ENCODE assay signal across 1 cellular context in genomic region chr6:16302721-16303552, GRCh38.
A peak's percentile ranks its signal among the peaks of the same experiment; 100 is the strongest.
TF ChIP-seq lines count a peak whose summit lies in the region.

No MANE protein-coding gene starts in this region.

TF ChIP-seq in K562, 482 proteins besides CTCF, POLR2A, EP300 and RAD21 (continued from another document and continues in another):
- TF ChIP-seq HSF4 (CRISPR knock-in tag; IDR thresholded peaks at IDR 0.05; ENCODE audit: borderline replicate concordance) (no peak), RFX7 (CRISPR knock-in tag; IDR thresholded peaks at IDR 0.05) (no peak), NFRKB (IDR thresholded peaks at IDR 0.05; ENCODE audit: low read depth) (no peak), NBN (IDR thresholded peaks at IDR 0.05; ENCODE audit: low read depth) (no peak), GABPB2 (CRISPR knock-in tag; conservative IDR thresholded peaks at IDR 0.05) (no peak), ETV1 (tag; conservative IDR thresholded peaks at IDR 0.05; ENCODE audit: low read depth) (no peak), TAF7 (tag; IDR thresholded peaks at IDR 0.05) (no peak), UBTF (IDR thresholded peaks at IDR 0.05; ENCODE audit: borderline replicate concordance in 1 of 2, low read depth in 2 of 2, low read length in 2 of 2) (no peak), POU5F1 (IDR thresholded peaks at IDR 0.05; ENCODE audit: borderline replicate concordance, low read depth, low read length, partially characterized antibody) (no peak), BCL6 (CRISPR knock-in tag; IDR thresholded peaks at IDR 0.05) (no peak), SREBF2 (CRISPR knock-in tag; IDR thresholded peaks at IDR 0.05) (no peak), GATAD2A (IDR thresholded peaks at IDR 0.05) (0 out of 2 replicates have a peak, but pooled peaks have one; percentile 18), KAT2B (IDR thresholded peaks at IDR 0.05; ENCODE audit: low read depth, low read length) (no peak), CBX2 (IDR thresholded peaks at IDR 0.05; ENCODE audit: insufficient read depth, low read length, poor library complexity, severe bottlenecking) (no peak), ZMIZ1 (IDR thresholded peaks at IDR 0.05; ENCODE audit: low read depth in 2 of 2, low read length in 2 of 2) (no peak), NR4A1 (CRISPR knock-in tag; IDR thresholded peaks at IDR 0.05) (no peak), NR4A1 (tag; IDR thresholded peaks at IDR 0.05) (no peak), HNRNPL (IDR thresholded peaks at IDR 0.05; ENCODE audit: low read depth, low read length) (no peak), NELFE (IDR thresholded peaks at IDR 0.05; ENCODE audit: insufficient read depth, insufficient read length) (no peak), SRSF9 (IDR thresholded peaks at IDR 0.05; ENCODE audit: borderline replicate concordance, low read depth, low read length) (no peak), CSDE1 (IDR thresholded peaks at IDR 0.05) (no peak), ARID3A (IDR thresholded peaks at IDR 0.05; ENCODE audit: borderline replicate concordance, low read depth, low read length) (no peak), ESRRA (IDR thresholded peaks at IDR 0.05; ENCODE audit: borderline replicate concordance, low read depth) (no peak), CBX8 (IDR thresholded peaks at IDR 0.05; ENCODE audit: borderline replicate concordance, extremely low read depth, low read depth, low read length, poor library complexity, severe bottlenecking) (no peak), CEBPG (CRISPR knock-in tag; IDR thresholded peaks at IDR 0.05) (no peak), CEBPG (tag; conservative IDR thresholded peaks at IDR 0.05 in 1 of 2, IDR thresholded peaks at IDR 0.05 in 1 of 2) (no peak), BRD9 (IDR thresholded peaks at IDR 0.05; ENCODE audit: low read depth, partially characterized antibody) (no peak), SETDB1 (IDR thresholded peaks at IDR 0.05; ENCODE audit: low read length) (no peak), EP400 (IDR thresholded peaks at IDR 0.05) (0 out of 2 replicates have a peak, but pooled peaks have one; percentile 37), NFE2 (IDR thresholded peaks at IDR 0.05; ENCODE audit: low read depth) (no peak), ESRRB (CRISPR knock-in tag; IDR thresholded peaks at IDR 0.05; ENCODE audit: borderline replicate concordance) (no peak), YBX1 (IDR thresholded peaks at IDR 0.05) (no peak), MTA3 (IDR thresholded peaks at IDR 0.05; ENCODE audit: borderline replicate concordance) (0 out of 2 replicates have a peak, but pooled peaks have one; percentile 45), MLLT1 (IDR thresholded peaks at IDR 0.05) (peak in 1 of 2 experiments; percentile 38; a peak in 1 of 4 replicates), RBFOX2 (IDR thresholded peaks at IDR 0.05; ENCODE audit: low read depth, low read length) (no peak), THAP12 (CRISPR knock-in tag; IDR thresholded peaks at IDR 0.05) (no peak), RBM15 (IDR thresholded peaks at IDR 0.05; ENCODE audit: insufficient read depth, low read length) (no peak), RBM22 (IDR thresholded peaks at IDR 0.05; ENCODE audit: low read depth, low read length, poor library complexity, severe bottlenecking) (peak; percentile 50), ZNF316 (IDR thresholded peaks at IDR 0.05) (no peak), ZFX (CRISPR knock-in tag; IDR thresholded peaks at IDR 0.05) (no peak), ZNF561 (CRISPR knock-in tag; conservative IDR thresholded peaks at IDR 0.05) (no peak), LEF1 (IDR thresholded peaks at IDR 0.05) (no peak), TFAM (CRISPR knock-in tag; conservative IDR thresholded peaks at IDR 0.05) (no peak), SMAD3 (CRISPR knock-in tag; conservative IDR thresholded peaks at IDR 0.05) (no peak), ZNF766 (CRISPR knock-in tag; conservative IDR thresholded peaks at IDR 0.05) (0 out of 2 replicates have a peak, but pooled peaks have one; percentile 34), ZFP1 (CRISPR knock-in tag; IDR thresholded peaks at IDR 0.05) (no peak), MAX (CRISPR knock-in tag; IDR thresholded peaks at IDR 0.05) (no peak), PTBP1 (IDR thresholded peaks at IDR 0.05; ENCODE audit: low read depth, low read length) (no peak), ARID1B (IDR thresholded peaks at IDR 0.05) (no peak), HDAC3 (IDR thresholded peaks at IDR 0.05; ENCODE audit: borderline replicate concordance, partially characterized antibody) (no peak), YY1 (IDR thresholded peaks at IDR 0.05; ENCODE audit: borderline replicate concordance in 1 of 3, control insufficient read depth in 1 of 3, extremely low read depth in 1 of 3, insufficient read depth in 3 of 3, insufficient read length in 1 of 3, insufficient replicate concordance in 2 of 3, low read depth in 1 of 3, low read length in 2 of 3) (no peak), CXXC5 (CRISPR knock-in tag; IDR thresholded peaks at IDR 0.05) (no peak), CBFA2T2 (conservative IDR thresholded peaks at IDR 0.05) (no peak), CLOCK (CRISPR knock-in tag; IDR thresholded peaks at IDR 0.05; ENCODE audit: borderline replicate concordance) (no peak)
